In the genomic region with DNA sequence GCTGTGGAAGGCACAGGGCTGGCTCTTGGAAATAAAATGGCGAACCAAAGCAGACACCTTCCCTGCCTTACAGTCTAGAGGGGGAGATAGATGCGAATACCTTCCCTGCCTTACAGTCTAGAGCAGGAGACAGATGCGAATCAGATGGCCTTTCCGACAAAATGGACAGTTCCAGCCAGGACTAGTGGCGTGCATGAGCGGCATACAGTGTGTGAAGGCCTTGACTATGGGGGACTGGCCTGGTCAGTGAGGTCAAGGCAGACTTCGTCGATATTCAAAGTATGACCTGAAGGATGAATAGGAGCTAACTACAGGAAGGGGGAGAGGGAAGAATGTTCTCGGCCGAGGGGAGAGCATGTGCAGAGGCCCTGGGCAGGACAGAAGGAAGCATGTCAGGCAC, we compare ENCODE assay signal across 26 cellular contexts.
DNase-seq lines count a peak whose midpoint lies in the region; ATAC-seq and TF ChIP-seq lines count a peak whose summit lies in the region.
"Had no signal": no experiment of that assay in that cellular context is flagged by ENCODE, and none has a peak within 500 bp of the region (broad histone marks: within the 10 kb centered on the region; RNA-seq: fewer than 3 reads in every experiment).

No MANE protein-coding gene starts in this region.

- H3K9me3 ChIP-seq in T-helper 17 cell (ENCODE audit: control insufficient read depth, low read length, poor library complexity, severe bottlenecking) (no peaks in the 10 kb centered on the region), spleen (no peaks in the 10 kb centered on the region)
- H3K9me3 ChIP-seq: SJCRH30 had no signal

- ATAC-seq in activated CD8-positive, alpha-beta T cell treated with anti-CD3 and anti-CD28 coated beads, Interleukin-2, amount 10 ng/mL, durations not matched to agents 7 days and 5 days, result no peak
- no peak for ATAC-seq in activated CD8-positive, alpha-beta T cell treated with anti-CD3 and anti-CD28 coated beads for 36 hours
- ATAC-seq in T-helper 17 cell (no peak), naive B cell (ENCODE audit: low read depth in 2 of 2) (no peak), GM21786 (IDR thresholded peaks at IDR 0.05; ENCODE audit: unreplicated experiment) (no peak)
- ATAC-seq: HCT116, Panc1 had no signal

- H3K4me3 Mint-ChIP-seq in activated CD8-positive, alpha-beta T cell treated with anti-CD3 and anti-CD28 coated beads, Interleukin-2, amount 10 ng/mL, durations not matched to agents 7 days and 5 days, result no peak overlapping the region
- no peak overlapping the region for H3K4me3 Mint-ChIP-seq in activated CD8-positive, alpha-beta T cell treated with anti-CD3 and anti-CD28 coated beads for 36 hours
- H3K4me3 Mint-ChIP-seq in T-helper 17 cell (no peak overlapping the region), naive B cell (peak overlapping the region in 2 of 8 donors; percentile 59 to 60)
- H3K4me3 Mint-ChIP-seq: CD8-positive, alpha-beta memory T cell had no signal

- no peak for TF ChIP-seq CTCF in activated CD8-positive, alpha-beta T cell treated with anti-CD3 and anti-CD28 coated beads for 36 hours (IDR thresholded peaks at IDR 0.05)
- TF ChIP-seq CTCF in spleen (IDR thresholded peaks at IDR 0.05 in 8 of 11, conservative IDR thresholded peaks at IDR 0.05 in 3 of 11), result no peak

- H3K9me3 Mint-ChIP-seq in activated CD8-positive, alpha-beta T cell treated with anti-CD3 and anti-CD28 coated beads, Interleukin-2, amount 10 ng/mL, durations not matched to agents 7 days and 5 days (ENCODE audit: insufficient read depth), result no peaks in the 10 kb centered on the region
- no peaks in the 10 kb centered on the region for H3K9me3 Mint-ChIP-seq in activated CD8-positive, alpha-beta T cell treated with anti-CD3 and anti-CD28 coated beads for 36 hours
- H3K9me3 Mint-ChIP-seq in naive B cell, result peaks cover 0 to 1% (median 0%) of the 10 kb centered on the region in 7 donors
- H3K9me3 Mint-ChIP-seq: CD8-positive, alpha-beta memory T cell had no signal

- H3K27me3 Mint-ChIP-seq in activated CD8-positive, alpha-beta T cell treated with anti-CD3 and anti-CD28 coated beads, Interleukin-2, amount 10 ng/mL, durations not matched to agents 7 days and 5 days (ENCODE audit: low read depth), result peaks cover 12% of the 10 kb centered on the region
- H3K27me3 Mint-ChIP-seq in activated CD8-positive, alpha-beta T cell treated with anti-CD3 and anti-CD28 coated beads for 36 hours, result peaks cover 12% of the 10 kb centered on the region
- H3K27me3 Mint-ChIP-seq in T-helper 17 cell, result no peaks in the 10 kb centered on the region
- H3K27me3 Mint-ChIP-seq in naive B cell, result no peaks in the 10 kb centered on the region

- POLR2A ChIA-PET in activated CD8-positive, alpha-beta T cell treated with anti-CD3 and anti-CD28 coated beads, Interleukin-2, amount 10 ng/mL, durations not matched to agents 7 days and 5 days (lab: Charles Lee), result no interaction called here
- POLR2A ChIA-PET in activated CD8-positive, alpha-beta T cell treated with anti-CD3 and anti-CD28 coated beads for 36 hours (lab: Charles Lee), result interaction anchor here (0.7 to 1.5 kb wide), 9 partner anchors 11 to 245 kb away, joined by 3 to 7 read pairs (median 3); no protein-coding TSS in a partner anchor

- DNase-seq in activated CD8-positive, alpha-beta T cell treated with anti-CD3 and anti-CD28 coated beads, Interleukin-2, amount 10 ng/mL, durations not matched to agents 7 days and 5 days, result no peak
- DNase-seq in activated CD8-positive, alpha-beta T cell treated with anti-CD3 and anti-CD28 coated beads for 36 hours, result no peak
- DNase-seq in T-helper 17 cell, result no peak
- no peak for DNase-seq in naive B cell
- peak; percentile 16 for DNase-seq in spleen
- no peak for DNase-seq in amygdala (lab: John Stamatoyannopoulos, UW)
- no peak for DNase-seq in NCI-H1930 (lab: John Stamatoyannopoulos, UW)
- DNase-seq: C1 segment of cervical spinal cord; Calu3; CD8-positive, alpha-beta memory T cell; DMS153; GM23248; NCI-H1105; NCI-H146; NCI-H2029 treated with DMSO at 0.1 percent for 48 hours; NCI-H2171; NCI-H345; NCI-H524; NCI-H774; NK-92 treated with Interleukin-12 subunit alpha and Interleukin-12 subunit beta, amount 100 ng/mL, for 24 hours; SJCRH30 had no signal

- no peak for TF ChIP-seq POLR2A in spleen (IDR thresholded peaks at IDR 0.05)

- peak overlapping the region; percentile 7 for H3K27ac Mint-ChIP-seq in activated CD8-positive, alpha-beta T cell treated with anti-CD3 and anti-CD28 coated beads, Interleukin-2, amount 10 ng/mL, durations not matched to agents 7 days and 5 days
- H3K27ac Mint-ChIP-seq in activated CD8-positive, alpha-beta T cell treated with anti-CD3 and anti-CD28 coated beads for 36 hours, result no peak overlapping the region
- H3K27ac Mint-ChIP-seq in T-helper 17 cell (peak overlapping the region; percentile 63), naive B cell (peak overlapping the region in 4 of 6 donors; percentile 49 to 99 (median 91))

- CTCF ChIA-PET in activated CD8-positive, alpha-beta T cell treated with anti-CD3 and anti-CD28 coated beads, Interleukin-2, amount 10 ng/mL, durations not matched to agents 7 days and 5 days (lab: Charles Lee), result no interaction called here
- CTCF ChIA-PET in activated CD8-positive, alpha-beta T cell treated with anti-CD3 and anti-CD28 coated beads for 36 hours (lab: Charles Lee), result interaction anchor here (1.1 to 1.5 kb wide), 2 partner anchors 10 to 265 kb away, joined by 3 to 4 read pairs; no protein-coding TSS in a partner anchor

- intact Hi-C loops in activated CD8-positive, alpha-beta T cell treated with anti-CD3 and anti-CD28 coated beads for 36 hours (cut with micrococcal nuclease), result loop anchor here (10.0 kb wide), 1 partner anchor 486 kb away; no protein-coding TSS in a partner anchor
- intact Hi-C loops in spleen (cut with DNase I; ENCODE audit: low total_unique reads), result no loop called here

- no peak overlapping the region for H3K27ac ChIP-seq in spleen
- H3K27ac ChIP-seq: 22Rv1, GM23248, KMS-11, SJCRH30 had no signal

- no peaks in the 10 kb centered on the region for H3K36me3 ChIP-seq in spleen
- H3K36me3 ChIP-seq: SJCRH30 had no signal

- H3K4me1 ChIP-seq in spleen, result peaks cover 0 to 55% (median 11%) of the 10 kb centered on the region in 6 donors
- H3K4me1 ChIP-seq: SJCRH30 had no signal

- H3K36me3 Mint-ChIP-seq in activated CD8-positive, alpha-beta T cell treated with anti-CD3 and anti-CD28 coated beads, Interleukin-2, amount 10 ng/mL, durations not matched to agents 7 days and 5 days (ENCODE audit: low read depth), result no peaks in the 10 kb centered on the region
- H3K36me3 Mint-ChIP-seq in activated CD8-positive, alpha-beta T cell treated with anti-CD3 and anti-CD28 coated beads for 36 hours (ENCODE audit: low read depth), result no peaks in the 10 kb centered on the region
- peaks cover 2% of the 10 kb centered on the region for H3K36me3 Mint-ChIP-seq in T-helper 17 cell (ENCODE audit: low read depth)
- no peaks in the 10 kb centered on the region for H3K36me3 Mint-ChIP-seq in naive B cell
- H3K36me3 Mint-ChIP-seq: CD8-positive, alpha-beta memory T cell had no signal

- H3K27me3 ChIP-seq in spleen (replicated peaks in 1 of 7), result peaks cover 0 to 24% (median 0%) of the 10 kb centered on the region in 7 donors

- WGBS in spleen, 5 donors, result 93 to 98% (median 96%) methylated on average over 10 of the region's 10 CpGs

- no peak overlapping the region for H3K4me3 ChIP-seq in spleen
- H3K4me3 ChIP-seq: GM23248, SJCRH30 had no signal

- H3K4me1 Mint-ChIP-seq in activated CD8-positive, alpha-beta T cell treated with anti-CD3 and anti-CD28 coated beads, Interleukin-2, amount 10 ng/mL, durations not matched to agents 7 days and 5 days (ENCODE audit: low read depth), result peaks cover 83% of the 10 kb centered on the region
- peaks cover 65% of the 10 kb centered on the region for H3K4me1 Mint-ChIP-seq in activated CD8-positive, alpha-beta T cell treated with anti-CD3 and anti-CD28 coated beads for 36 hours (ENCODE audit: low read depth)
- H3K4me1 Mint-ChIP-seq in T-helper 17 cell, result peaks cover 27% of the 10 kb centered on the region
- peaks cover 41 to 77% (median 65%) of the 10 kb centered on the region in 3 donors for H3K4me1 Mint-ChIP-seq in naive B cell
